Comparison of ENCODE assay signal across 8 cellular contexts in the genomic region with DNA sequence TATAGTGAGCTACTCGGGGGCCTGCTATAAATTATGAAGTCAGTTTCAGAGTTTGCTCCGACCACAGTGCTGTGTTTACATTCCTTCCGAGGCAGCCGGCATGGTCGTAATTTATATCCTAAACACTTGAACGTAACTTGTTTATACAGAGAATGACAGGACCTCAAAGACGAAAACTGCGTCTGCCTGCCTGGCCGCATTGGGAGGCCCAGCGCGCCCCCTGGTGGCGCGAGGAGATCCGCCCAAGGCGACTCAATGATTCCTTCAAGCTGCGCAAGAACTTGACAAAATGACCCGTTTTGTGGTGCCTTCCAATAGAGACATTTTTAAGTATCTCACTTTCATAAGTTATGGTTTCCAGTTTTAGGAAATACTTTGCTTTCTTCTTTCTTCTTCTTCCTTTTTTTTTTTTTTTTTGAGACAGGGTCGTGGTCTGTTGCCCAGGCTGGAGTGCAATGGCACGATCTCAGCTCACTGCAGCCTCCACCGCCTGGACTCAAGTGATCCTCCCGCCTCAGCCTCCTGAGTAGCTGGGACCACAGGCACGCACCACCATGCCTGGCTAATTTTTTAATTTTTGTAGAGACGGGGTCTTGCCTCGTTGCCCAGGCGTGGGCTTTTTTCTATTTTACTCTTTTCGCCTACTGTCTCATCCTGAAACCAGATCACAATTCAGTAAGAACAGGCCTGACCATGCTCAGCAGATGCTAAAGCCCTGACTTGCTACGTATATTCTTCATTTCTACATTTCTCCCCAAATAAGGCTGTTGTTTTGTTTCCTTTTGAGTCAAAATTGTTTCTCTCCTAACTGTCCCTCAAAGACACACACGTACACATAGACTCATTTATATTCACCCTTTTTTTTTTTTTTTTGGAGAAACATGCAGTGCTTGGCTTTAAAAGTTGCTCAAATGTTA. TPM values are rescaled to one million over a fixed set of nuclear protein-coding genes. Genes with fewer than 3 reads are reported as not detected.
A peak's percentile ranks its signal among the peaks of the same experiment; 100 is the strongest.
DNase-seq lines count a peak whose midpoint lies in the region; ATAC-seq, FAIRE-seq and TF ChIP-seq lines count a peak whose summit lies in the region.

No MANE protein-coding gene starts in this region.

- intact Hi-C loops in head of caudate nucleus (cut with DNase I), result loop anchor here (5.0 kb wide), 1 partner anchor 600 kb away; no protein-coding TSS in a partner anchor

- H3K36me3 ChIP-seq in KMS-11 (ENCODE audit: insufficient read depth) (no peaks in the 10 kb centered on the region), SK-N-SH (replicated peaks in 1 of 2; ENCODE audit: control insufficient read depth in 1 of 2, insufficient read depth in 2 of 2, low read length in 1 of 2) (no peaks in the 10 kb centered on the region)

- H3K4me3 Mint-ChIP-seq in activated naive CD4-positive, alpha-beta T cell treated with anti-CD3 and anti-CD28 coated beads, Interleukin-2, amount 10 ng/mL, durations not matched to agents 7 days and 5 days, result no peak overlapping the region

- TF ChIP-seq EP300 in A549 (IDR thresholded peaks at IDR 0.05) (no peak), SK-N-SH (IDR thresholded peaks at IDR 0.05; ENCODE audit: borderline replicate concordance in 1 of 2, low read depth in 1 of 2, low read length in 1 of 2) (no peak)

- no peaks in the 10 kb centered on the region for H4K20me1 ChIP-seq in KMS-11 (ENCODE audit: insufficient read depth)
- no peaks in the 10 kb centered on the region for H4K20me1 ChIP-seq in SK-N-SH (ENCODE audit: insufficient read depth)

- H3K79me2 ChIP-seq in KMS-11 (ENCODE audit: insufficient read depth, low read depth) (no peaks in the 10 kb centered on the region), SK-N-SH (ENCODE audit: insufficient read depth) (no peaks in the 10 kb centered on the region)

- TF ChIP-seq RAD21 in A549 (conservative IDR thresholded peaks at IDR 0.05 in 1 of 2, IDR thresholded peaks at IDR 0.05 in 1 of 2) (peak; percentile 74 to 75), SK-N-SH (IDR thresholded peaks at IDR 0.05; ENCODE audit: low read length) (peak; percentile 70)

- H2AFZ ChIP-seq in KMS-11 (ENCODE audit: low read depth) (peak overlapping the region; percentile 56; the same call in 1 of the 2 replicates), SK-N-SH (ENCODE audit: low read depth) (no peak overlapping the region)

- H3K4me3 ChIP-seq in A549 (no peak overlapping the region), KMS-11 (IDR thresholded peaks at IDR 0.05; ENCODE audit: insufficient read depth, low read depth, low read length) (no peak overlapping the region), SK-N-SH (ENCODE audit: low read depth in 2 of 2, low read length in 1 of 2) (peak overlapping the region in 1 of 2 experiments; percentile 51; a peak in 1 of 4 replicates)

- ATAC-seq in A549 (peak; percentile 74 to 93), HG03139 (IDR thresholded peaks at IDR 0.05; ENCODE audit: unreplicated experiment) (no peak)

- peaks cover 3% of the 10 kb centered on the region for H3K4me1 Mint-ChIP-seq in activated naive CD4-positive, alpha-beta T cell treated with anti-CD3 and anti-CD28 coated beads, Interleukin-2, amount 10 ng/mL, durations not matched to agents 7 days and 5 days

- H3K9me3 ChIP-seq in A549 (no peaks in the 10 kb centered on the region), SK-N-SH (no peaks in the 10 kb centered on the region)

- WGBS in A549 (ENCODE audit: missing lambda C conversion rate), result 33% methylated on average over 28 of the region's 28 CpGs
- WGBS in SK-N-SH (ENCODE audit: low lambda C conversion rate), result 11% methylated on average over 28 of the region's 28 CpGs

- no peak for TF ChIP-seq POLR2A in A549 (IDR thresholded peaks at IDR 0.05; ENCODE audit: low read length)

- no peak overlapping the region for H3K27ac ChIP-seq in A549
- H3K27ac ChIP-seq in KMS-11, result no peak overlapping the region
- H3K27ac ChIP-seq in SK-N-SH (ENCODE audit: low read depth in 2 of 2, low read length in 1 of 2), result no peak overlapping the region

- H3K27ac Mint-ChIP-seq in activated naive CD4-positive, alpha-beta T cell treated with anti-CD3 and anti-CD28 coated beads, Interleukin-2, amount 10 ng/mL, durations not matched to agents 7 days and 5 days, result no peak overlapping the region

- H3K4me2 ChIP-seq in A549, result peak overlapping the region; percentile 59
- peak overlapping the region; percentile 77; the same call in 1 of the 2 replicates for H3K4me2 ChIP-seq in KMS-11
- no peak overlapping the region for H3K4me2 ChIP-seq in SK-N-SH

- DNase-seq in A549 (ENCODE audit: low read depth in 1 of 2, low spot score in 1 of 2) (peak; percentile 55 to 66), GM18507 (ENCODE audit: extremely low spot score, insufficient read length, low read depth) (peak; percentile 74), SK-N-SH (peak; percentile 81), head of caudate nucleus (peak; percentile 25 to 84 (median 69)), putamen (ENCODE audit: low spot score) (peak; percentile 29)
- DNase-seq in activated naive CD4-positive, alpha-beta T cell treated with anti-CD3 and anti-CD28 coated beads, Interleukin-2, amount 10 ng/mL, durations not matched to agents 7 days and 5 days, result peak; percentile 77

- peaks cover 69% of the 10 kb centered on the region for H3K27me3 Mint-ChIP-seq in activated naive CD4-positive, alpha-beta T cell treated with anti-CD3 and anti-CD28 coated beads, Interleukin-2, amount 10 ng/mL, durations not matched to agents 7 days and 5 days

- no peak for FAIRE-seq in A549 (lab: Jason Lieb, UNC)
- FAIRE-seq in GM18507 (lab: Jason Lieb, UNC), result peak; percentile 80

- no peaks in the 10 kb centered on the region for H3K9me3 Mint-ChIP-seq in activated naive CD4-positive, alpha-beta T cell treated with anti-CD3 and anti-CD28 coated beads, Interleukin-2, amount 10 ng/mL, durations not matched to agents 7 days and 5 days

- H3K27me3 ChIP-seq in KMS-11 (ENCODE audit: insufficient read depth, low read depth) (no peaks in the 10 kb centered on the region), SK-N-SH (ENCODE audit: insufficient read depth) (peaks cover 96% of the 10 kb centered on the region)

- no peaks in the 10 kb centered on the region for H3K9me2 ChIP-seq in SK-N-SH

- CTCF ChIA-PET in A549 (lab: Yijun Ruan, JAX), result interaction anchor here (0.6 to 4.5 kb wide), 37 partner anchors 8 to 840 kb away, joined by 3 to 27 read pairs (median 4); no protein-coding TSS in a partner anchor
- CTCF ChIA-PET in SK-N-SH (lab: Yijun Ruan, JAX), result interaction anchor here (0.5 to 5.0 kb wide), 48 partner anchors 8 to 1296 kb away, joined by 3 to 42 read pairs (median 4); no protein-coding TSS in a partner anchor
- CTCF ChIA-PET in activated naive CD4-positive, alpha-beta T cell treated with anti-CD3 and anti-CD28 coated beads, Interleukin-2, amount 10 ng/mL, durations not matched to agents 7 days and 5 days (lab: Charles Lee), result interaction anchor here (0.6 to 2.1 kb wide), 12 partner anchors 8 to 987 kb away, joined by 3 to 11 read pairs (median 4); no protein-coding TSS in a partner anchor

- POLR2A ChIA-PET in A549 (lab: Yijun Ruan, JAX) (interaction anchor here (0.7 kb wide), 1 partner anchor 18 kb away, joined by 4 read pairs; no protein-coding TSS in a partner anchor), SK-N-SH (lab: Yijun Ruan, JAX) (no interaction called here)

- H3K9ac ChIP-seq in KMS-11, result no peak overlapping the region
- H3K9ac ChIP-seq in SK-N-SH, result no peak overlapping the region

- H3K36me3 Mint-ChIP-seq in activated naive CD4-positive, alpha-beta T cell treated with anti-CD3 and anti-CD28 coated beads, Interleukin-2, amount 10 ng/mL, durations not matched to agents 7 days and 5 days, result no peaks in the 10 kb centered on the region

- H3F3A ChIP-seq in SK-N-SH (replicated peaks; ENCODE audit: insufficient read depth), result no peaks in the 10 kb centered on the region

- TF ChIP-seq CTCF in A549 (IDR thresholded peaks at IDR 0.05) (peak; percentile 83), KMS-11 (conservative IDR thresholded peaks at IDR 0.05; ENCODE audit: low read depth, low read length) (peak; percentile 87), SK-N-SH (IDR thresholded peaks at IDR 0.05) (peak; percentile 98)

- H3K4me1 ChIP-seq in A549 (peaks cover 7% of the 10 kb centered on the region; the same call in 2 of the 3 replicates), KMS-11 (ENCODE audit: low read depth, poor library complexity, severe bottlenecking) (no peaks in the 10 kb centered on the region), SK-N-SH (ENCODE audit: control insufficient read depth in 1 of 2, insufficient read depth in 2 of 2, low read depth in 1 of 2, low read length in 1 of 2) (no peaks in the 10 kb centered on the region)

TF ChIP-seq in A549, 52 proteins besides CTCF, POLR2A, EP300 and RAD21:
- TF ChIP-seq, protein P1, sequence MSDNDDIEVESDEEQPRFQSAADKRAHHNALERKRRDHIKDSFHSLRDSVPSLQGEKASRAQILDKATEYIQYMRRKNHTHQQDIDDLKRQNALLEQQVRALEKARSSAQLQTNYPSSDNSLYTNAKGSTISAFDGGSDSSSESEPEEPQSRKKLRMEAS (IDR thresholded peaks at IDR 0.05), result peak; percentile 33; the same call in 1 of the 2 replicates
- TF ChIP-seq, protein P2, sequence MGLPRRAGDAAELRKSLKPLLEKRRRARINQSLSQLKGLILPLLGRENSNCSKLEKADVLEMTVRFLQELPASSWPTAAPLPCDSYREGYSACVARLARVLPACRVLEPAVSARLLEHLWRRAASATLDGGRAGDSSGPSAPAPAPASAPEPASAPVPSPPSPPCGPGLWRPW (IDR thresholded peaks at IDR 0.05), result no peak
- TF ChIP-seq HOXB5 (CRISPR knock-in tag; IDR thresholded peaks at IDR 0.05) (no peak), SMC3 (IDR thresholded peaks at IDR 0.05) (peak; percentile 79)

TF ChIP-seq in SK-N-SH, 30 proteins besides CTCF, POLR2A, EP300 and RAD21:
- TF ChIP-seq GABPA (IDR thresholded peaks at IDR 0.05; ENCODE audit: low read depth) (no peak), SMC3 (IDR thresholded peaks at IDR 0.05; ENCODE audit: low read depth, low read length) (peak; percentile 68), NRF1 (IDR thresholded peaks at IDR 0.05; ENCODE audit: low read depth, low read length) (peak; percentile 14; the same call in 1 of the 2 replicates), GATA2 (CRISPR knock-in tag; IDR thresholded peaks at IDR 0.05) (no peak), FOXM1 (IDR thresholded peaks at IDR 0.05; ENCODE audit: low read depth) (no peak), EZH2phosphoT487 (IDR thresholded peaks at IDR 0.05; ENCODE audit: borderline replicate concordance, low read depth) (no peak)

RNA-seq across cellular contexts. Expression of gene FOXF2, which starts 7.8 kb away (rescaled TPM):
- polyA plus RNA-seq in A549 (2011; rRNA removed) (6.6 and 8.3 TPM in 2 replicates), A549 (2017; fragmentation: RNase III; extraction: RNeasy Plus Mini Kit Qiagen cat#74134 plus additional on column Dnase treatment) (12.3 to 12.4 TPM (median 12.3 TPM) in 3 replicates), SK-N-SH (2012; rRNA removed) (not detected in 2 replicates)
- 10.3 and 14.6 TPM in 2 replicates for polyA plus RNA-seq in A549 (2012; cell fraction: cytosol; rRNA removed)
- 7.1 and 10.1 TPM in 2 replicates for polyA plus RNA-seq in A549 (2012; cell fraction: nucleus; rRNA removed)
- polyA minus RNA-seq in A549 (2011; rRNA and poly(A)+ RNA removed), result 5.3 and 6.5 TPM in 2 replicates
- polyA plus RNA-seq in SK-N-SH (2012; cell fraction: cytosol; rRNA removed), result not detected in 2 replicates
- not detected in 2 replicates for polyA plus RNA-seq in SK-N-SH (2012; cell fraction: nucleus; rRNA removed)

Comparison
In these comparisons a context has a peak if more than half of its experiments do, and no peak if none do; other contexts are left out.
1. DNase-seq: peak in every context shown above with its lines; median percentile 81 in SK-N-SH; 77 in activated naive CD4-positive, alpha-beta T cell treated with anti-CD3 and anti-CD28 coated beads, Interleukin-2, amount 10 ng/mL, durations not matched to agents 7 days and 5 days; 74 in GM18507; 69 in head of caudate nucleus; 60 in A549; 29 in putamen.
2. RNA of gene FOXF2, which starts 7.8 kb away (polyA plus RNA-seq): 6.6 to 14.6 TPM in A549; not detected in SK-N-SH; every median in the first group is over 4 times any median in the second.
3. Peak in every context shown above with its lines, with median percentiles within 50 percentile points of each other: CTCF ChIP-seq.